ENCODE assay signal across 3 cellular contexts in genomic region chr20:40612247-40612646, GRCh38.
TF ChIP-seq lines count a peak whose summit lies in the region.

No MANE protein-coding gene starts in this region.

TF ChIP-seq in HepG2, 621 proteins besides CTCF, POLR2A, EP300 and RAD21:
- TF ChIP-seq, protein P1, sequence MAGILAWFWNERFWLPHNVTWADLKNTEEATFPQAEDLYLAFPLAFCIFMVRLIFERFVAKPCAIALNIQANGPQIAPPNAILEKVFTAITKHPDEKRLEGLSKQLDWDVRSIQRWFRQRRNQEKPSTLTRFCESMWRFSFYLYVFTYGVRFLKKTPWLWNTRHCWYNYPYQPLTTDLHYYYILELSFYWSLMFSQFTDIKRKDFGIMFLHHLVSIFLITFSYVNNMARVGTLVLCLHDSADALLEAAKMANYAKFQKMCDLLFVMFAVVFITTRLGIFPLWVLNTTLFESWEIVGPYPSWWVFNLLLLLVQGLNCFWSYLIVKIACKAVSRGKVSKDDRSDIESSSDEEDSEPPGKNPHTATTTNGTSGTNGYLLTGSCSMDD (CRISPR knock-in tag; IDR thresholded peaks at IDR 0.05), result no peak
- TF ChIP-seq TCF12 (IDR thresholded peaks at IDR 0.05), result no peak
- no peak for TF ChIP-seq TCF12 (CRISPR knock-in tag; IDR thresholded peaks at IDR 0.05)
- no peak for TF ChIP-seq AKNA (CRISPR knock-in tag; IDR thresholded peaks at IDR 0.05; ENCODE audit: borderline replicate concordance)
- peak; percentile 54; the same call in 1 of the 2 replicates for TF ChIP-seq MAFF (IDR thresholded peaks at IDR 0.05; ENCODE audit: low read depth, low read length)
- peak; percentile 51 to 80 for TF ChIP-seq MAFK (conservative IDR thresholded peaks at IDR 0.05 in 1 of 2, IDR thresholded peaks at IDR 0.05 in 1 of 2; ENCODE audit: low read length in 2 of 2)

TF ChIP-seq in IMR-90, 13 proteins besides CTCF, POLR2A, EP300 and RAD21:
- TF ChIP-seq MAFK (IDR thresholded peaks at IDR 0.05; ENCODE audit: low read depth, low read length) (peak; percentile 50; the same call in 1 of the 2 replicates), USF2 (IDR thresholded peaks at IDR 0.05; ENCODE audit: low read depth, low read length) (no peak)

TF ChIP-seq in K562, 482 proteins besides CTCF, POLR2A, EP300 and RAD21:
- TF ChIP-seq CREB3 (tag; conservative IDR thresholded peaks at IDR 0.05; ENCODE audit: low read depth) (no peak), MAFF (IDR thresholded peaks at IDR 0.05; ENCODE audit: low read length) (peak; percentile 10; the same call in 1 of the 2 replicates), RBM17 (IDR thresholded peaks at IDR 0.05; ENCODE audit: borderline replicate concordance, low read depth, low read length) (no peak), NFXL1 (CRISPR knock-in tag; IDR thresholded peaks at IDR 0.05) (no peak), ZEB2 (IDR thresholded peaks at IDR 0.05) (no peak), RAD51 (IDR thresholded peaks at IDR 0.05; ENCODE audit: borderline replicate concordance, low read depth) (no peak), ZNF316 (IDR thresholded peaks at IDR 0.05) (peak; percentile 59), BRF1 (IDR thresholded peaks at IDR 0.05; ENCODE audit: borderline replicate concordance, extremely low read depth, insufficient read length) (no peak), ZFP30 (CRISPR knock-in tag; IDR thresholded peaks at IDR 0.05; ENCODE audit: borderline replicate concordance) (no peak)
- TF ChIP-seq, protein P2, sequence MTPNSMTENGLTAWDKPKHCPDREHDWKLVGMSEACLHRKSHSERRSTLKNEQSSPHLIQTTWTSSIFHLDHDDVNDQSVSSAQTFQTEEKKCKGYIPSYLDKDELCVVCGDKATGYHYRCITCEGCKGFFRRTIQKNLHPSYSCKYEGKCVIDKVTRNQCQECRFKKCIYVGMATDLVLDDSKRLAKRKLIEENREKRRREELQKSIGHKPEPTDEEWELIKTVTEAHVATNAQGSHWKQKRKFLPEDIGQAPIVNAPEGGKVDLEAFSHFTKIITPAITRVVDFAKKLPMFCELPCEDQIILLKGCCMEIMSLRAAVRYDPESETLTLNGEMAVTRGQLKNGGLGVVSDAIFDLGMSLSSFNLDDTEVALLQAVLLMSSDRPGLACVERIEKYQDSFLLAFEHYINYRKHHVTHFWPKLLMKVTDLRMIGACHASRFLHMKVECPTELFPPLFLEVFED (CRISPR knock-in tag; conservative IDR thresholded peaks at IDR 0.05), result no peak
TF ChIP-seq in K562: peak in this region for 2.
